9 cellular contexts compared by ENCODE assay signal in genomic region chr16:88331989-88332920, GRCh38. TPM values are rescaled to one million over a fixed set of nuclear protein-coding genes. Genes with fewer than 3 reads are reported as not detected.
DNase-seq lines count a peak whose midpoint lies in the region; ATAC-seq and TF ChIP-seq lines count a peak whose summit lies in the region.
"Had no signal": no experiment of that assay in that cellular context is flagged by ENCODE, and none has a peak within 500 bp of the region (broad histone marks: within the 10 kb centered on the region; RNA-seq: fewer than 3 reads in every experiment).

No MANE protein-coding gene starts in this region.

- no peak for ATAC-seq in HG03108 (IDR thresholded peaks at IDR 0.05; ENCODE audit: unreplicated experiment)

- no peak overlapping the region for H3K4ac ChIP-seq in mesendoderm (ENCODE audit: low read depth, low read length)

- no peak for TF ChIP-seq CTCF in AG04449 (IDR thresholded peaks at IDR 0.05; ENCODE audit: insufficient read depth, low read length, missing control alignments)

- H3K4me1 ChIP-seq in mesendoderm (ENCODE audit: control insufficient read depth, low read depth, low read length) = no peaks in the 10 kb centered on the region

- no peak overlapping the region for H3K23ac ChIP-seq in mesendoderm (ENCODE audit: low read length)

- no peak overlapping the region for H2BK15ac ChIP-seq in mesendoderm (replicated peaks; ENCODE audit: low read depth)

- no peak overlapping the region for H4K5ac ChIP-seq in mesendoderm (ENCODE audit: low read length)

- no peak overlapping the region for H2BK5ac ChIP-seq in mesendoderm (ENCODE audit: low read length)

- DNase-seq in AG04449 (ENCODE audit: low read depth, low spot score) (peak; percentile 99), LHCN-M2 (ENCODE audit: low read depth) (peak; percentile 99), dedifferentiated amniotic fluid mesenchymal stem cell (ENCODE audit: extremely low spot score) (peak; percentile 100), mesendoderm (peak; percentile 8), H7 (no peak), NCI-H526 treated with DMSO at 0.1 percent for 48 hours (lab: John Stamatoyannopoulos, UW) (no peak)
- no peak for DNase-seq in activated naive CD4-positive, alpha-beta T cell (lab: John Stamatoyannopoulos, UW)
- DNase-seq: DMS53 had no signal

- H3K4me2 ChIP-seq in mesendoderm (ENCODE audit: low read length) = no peak overlapping the region

- WGBS in mesendoderm (ENCODE audit: extremely low coverage, insufficient coverage, low lambda C conversion rate) = no CpG with 5 or more reads among the region's 23 CpGs

- H3K79me2 ChIP-seq in mesendoderm (ENCODE audit: control insufficient read depth, insufficient read depth, low read length) = no peaks in the 10 kb centered on the region

- H3K56ac ChIP-seq in mesendoderm (ENCODE audit: low read length) = no peak overlapping the region

- H3K4me3 ChIP-seq in AG04449 (ENCODE audit: low read depth, low read length) = no peak overlapping the region
- no peak overlapping the region for H3K4me3 ChIP-seq in mesendoderm (ENCODE audit: low read length)
- no peak overlapping the region for H3K4me3 ChIP-seq in H7 (ENCODE audit: insufficient read depth, low read depth, low read length)

- no peak overlapping the region for H3K27ac ChIP-seq in mesendoderm (ENCODE audit: low read depth, low read length)

- POLR2A ChIA-PET in AG04449 (lab: Yijun Ruan, JAX) = interaction anchor here (0.8 to 1.2 kb wide), 2 partner anchors 25 to 28 kb away, joined by 3 to 13 read pairs; no protein-coding TSS in a partner anchor

- no peak overlapping the region for H3K18ac ChIP-seq in mesendoderm (ENCODE audit: low read length)

- no peaks in the 10 kb centered on the region for H3K36me3 ChIP-seq in mesendoderm (ENCODE audit: control insufficient read depth, insufficient read depth, low read length)
- no peaks in the 10 kb centered on the region for H3K36me3 ChIP-seq in H7 (replicated peaks; ENCODE audit: control insufficient read depth, insufficient read depth, low read length)

- no peak overlapping the region for H2BK120ac ChIP-seq in mesendoderm (ENCODE audit: low read depth, low read length)

- H3K27me3 ChIP-seq in mesendoderm (ENCODE audit: insufficient read depth, low read length, poor library complexity) (no peaks in the 10 kb centered on the region), H7 (ENCODE audit: control insufficient read depth, insufficient read depth, low read length) (no peaks in the 10 kb centered on the region)

- no peak overlapping the region for H3K9ac ChIP-seq in mesendoderm (ENCODE audit: low read length)

- no peaks in the 10 kb centered on the region for H3K79me1 ChIP-seq in mesendoderm (ENCODE audit: low read length)

- CTCF ChIA-PET in AG04449 (lab: Yijun Ruan, JAX) = no interaction called here

- H2AK5ac ChIP-seq in mesendoderm (ENCODE audit: low read length) = no peak overlapping the region

- H4K8ac ChIP-seq in mesendoderm (ENCODE audit: low read depth, low read length) = no peak overlapping the region

RNA-seq across cellular contexts. Expression of gene ZNF469, which starts 50.5 kb away (rescaled TPM):
- 0.38 and 0.46 TPM in 2 replicates for total RNA-seq in LHCN-M2 (2014; rRNA removed)
- polyA plus RNA-seq in LHCN-M2 (2012) = 4.2 TPM
- polyA plus RNA-seq in mesendoderm (2013, experiment 1 of 2) = 0.67 TPM
- polyA plus RNA-seq in mesendoderm (2013, experiment 2 of 2) = 0.63 TPM
- 0.28 and 0.44 TPM in 2 replicates for total RNA-seq in H7 (2014; rRNA removed; shearing (Covaris generic))

Comparison
In these comparisons a context has a peak if more than half of its experiments do, and no peak if none do; other contexts are left out.
1. DNase-seq: peak in AG04449 (single experiment), LHCN-M2 (single experiment), dedifferentiated amniotic fluid mesenchymal stem cell (single experiment) and mesendoderm (single experiment); none in activated naive CD4-positive, alpha-beta T cell (0 of 4), H7 (single experiment) and NCI-H526 treated with DMSO at 0.1 percent for 48 hours (single experiment).